18 cellular contexts compared by ENCODE assay signal in the genomic region with DNA sequence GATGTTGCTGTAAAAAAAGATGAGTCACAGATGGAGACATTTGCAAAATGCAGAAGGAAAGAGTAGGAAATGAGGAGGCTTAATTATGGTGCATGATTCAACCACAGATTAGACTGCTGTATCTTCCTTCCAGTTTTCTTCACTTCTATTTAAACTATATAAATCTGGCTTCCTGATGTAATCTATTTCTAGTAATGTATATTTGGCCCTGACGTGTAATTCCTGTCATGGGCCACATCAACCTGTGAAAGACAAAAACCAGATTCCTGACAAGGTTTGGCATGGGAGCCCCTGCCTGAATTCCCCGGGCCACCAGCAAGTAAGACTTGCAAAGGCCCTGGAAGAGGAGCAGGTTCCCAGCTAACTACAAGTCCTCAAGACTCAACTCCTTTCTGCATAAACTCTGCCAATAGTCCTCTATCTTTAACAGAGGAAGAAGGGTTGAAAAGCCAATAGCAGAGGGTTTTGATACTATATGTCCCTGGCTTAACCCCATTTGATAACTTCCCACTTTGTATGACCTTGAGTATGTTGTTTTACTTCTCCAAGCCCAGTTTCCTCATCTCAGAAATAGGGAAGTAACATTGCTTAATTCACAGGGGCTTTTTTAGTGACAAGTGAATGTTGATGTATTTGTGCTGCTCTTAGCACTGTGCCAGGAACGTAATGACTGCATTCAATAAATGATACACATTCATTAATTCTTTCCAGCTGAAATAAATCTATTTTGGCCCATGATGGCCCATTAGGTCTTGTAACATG.
DNase-seq lines count a peak whose midpoint lies in the region; ATAC-seq and TF ChIP-seq lines count a peak whose summit lies in the region.
"Had no signal": no experiment of that assay in that cellular context is flagged by ENCODE, and none has a peak within 500 bp of the region (broad histone marks: within the 10 kb centered on the region; RNA-seq: fewer than 3 reads in every experiment).

No MANE protein-coding gene starts in this region.

- TF ChIP-seq CTCF in fibroblast of lung (conservative IDR thresholded peaks at IDR 0.05 in 1 of 2, IDR thresholded peaks at IDR 0.05 in 1 of 2; ENCODE audit: low read depth in 1 of 2, low read length in 2 of 2), result no peak
- no peak for TF ChIP-seq CTCF in CD8-positive, alpha-beta T cell (IDR thresholded peaks at IDR 0.05)

- no peak overlapping the region for H3K27ac Mint-ChIP-seq in CD8-positive, alpha-beta T cell
- H3K27ac Mint-ChIP-seq: activated naive CD8-positive, alpha-beta T cell; mesothelial cell of epicardium had no signal

- no peaks in the 10 kb centered on the region for H3K4me1 ChIP-seq in fibroblast of lung (ENCODE audit: control insufficient read depth, extremely low read depth, insufficient read depth, low read length)
- H3K4me1 ChIP-seq in CD8-positive, alpha-beta T cell (ENCODE audit: insufficient read depth, low read length), result no peaks in the 10 kb centered on the region
- H3K4me1 ChIP-seq: HAP-1, Peyer's patch had no signal

- H3K36me3 ChIP-seq in fibroblast of lung (ENCODE audit: control insufficient read depth, insufficient read depth, low read length), result no peaks in the 10 kb centered on the region
- no peaks in the 10 kb centered on the region for H3K36me3 ChIP-seq in CD8-positive, alpha-beta T cell (ENCODE audit: insufficient read depth, low read length)
- H3K36me3 ChIP-seq: HAP-1, Peyer's patch had no signal

- H3K27me3 Mint-ChIP-seq in CD8-positive, alpha-beta T cell (ENCODE audit: low read depth), result no peaks in the 10 kb centered on the region
- H3K27me3 Mint-ChIP-seq: activated naive CD8-positive, alpha-beta T cell had no signal

- no peaks in the 10 kb centered on the region for H3K79me2 ChIP-seq in fibroblast of lung (ENCODE audit: control insufficient read depth, insufficient read depth, low read length)

- CTCF ChIA-PET in CD8-positive, alpha-beta T cell (lab: Charles Lee), result no interaction called here

- H3K36me3 Mint-ChIP-seq in CD8-positive, alpha-beta T cell, result no peaks in the 10 kb centered on the region
- H3K36me3 Mint-ChIP-seq: activated naive CD8-positive, alpha-beta T cell; mesothelial cell of epicardium had no signal

- H3K9me3 ChIP-seq in fibroblast of lung (ENCODE audit: control insufficient read depth, insufficient read depth, low read depth, low read length), result no peaks in the 10 kb centered on the region
- no peaks in the 10 kb centered on the region for H3K9me3 ChIP-seq in CD8-positive, alpha-beta T cell (ENCODE audit: low read length)
- H3K9me3 ChIP-seq: HAP-1, Peyer's patch had no signal

- H3K4me2 ChIP-seq in fibroblast of lung (ENCODE audit: extremely low read depth, insufficient read depth, low read length), result no peak overlapping the region

- H3K9ac ChIP-seq in fibroblast of lung (ENCODE audit: insufficient read depth, low read length), result no peak overlapping the region

- no peaks in the 10 kb centered on the region for H3K9me3 Mint-ChIP-seq in CD8-positive, alpha-beta T cell
- H3K9me3 Mint-ChIP-seq: mesothelial cell of epicardium had no signal

- no peak overlapping the region for H3K4me3 ChIP-seq in fibroblast of lung (replicated peaks in 1 of 4; ENCODE audit: control extremely low read depth in 1 of 4, insufficient read depth in 1 of 4, low read depth in 3 of 4, low read length in 4 of 4)
- H3K4me3 ChIP-seq in CD8-positive, alpha-beta T cell (ENCODE audit: low read depth, low read length), result no peak overlapping the region
- H3K4me3 ChIP-seq: HAP-1, Peyer's patch had no signal

- H3K27me3 ChIP-seq in fibroblast of lung (ENCODE audit: control insufficient read depth, insufficient read depth, low read length), result no peaks in the 10 kb centered on the region
- H3K27me3 ChIP-seq in CD8-positive, alpha-beta T cell (ENCODE audit: insufficient read depth, low read length), result no peaks in the 10 kb centered on the region
- H3K27me3 ChIP-seq: Peyer's patch had no signal

- no peaks in the 10 kb centered on the region for H4K20me1 ChIP-seq in fibroblast of lung (ENCODE audit: control insufficient read depth, extremely low read depth, insufficient read depth, low read length)

- intact Hi-C loops in CD8-positive, alpha-beta T cell (cut with DNase I, micrococcal nuclease), result no loop called here

- H3K4me1 Mint-ChIP-seq in CD8-positive, alpha-beta T cell (ENCODE audit: low read depth), result no peaks in the 10 kb centered on the region

- no peak overlapping the region for H3K4me3 Mint-ChIP-seq in CD8-positive, alpha-beta T cell
- H3K4me3 Mint-ChIP-seq: activated naive CD8-positive, alpha-beta T cell; mesothelial cell of epicardium had no signal

- DNase-seq in GM04504 (ENCODE audit: low read depth) (peak; percentile 16), SIG-M5 treated with dmso at 0.1 percent for 504 hours (lab: John Stamatoyannopoulos, UW; ENCODE audit: unreplicated experiment) (peak; percentile 100), fibroblast of lung (ENCODE audit: low read depth in 2 of 2) (peak; percentile 30 to 45), putamen (ENCODE audit: low spot score) (peak; percentile 65), mesenteric fat pad (ENCODE audit: low spot score) (no peak)
- no peak for DNase-seq in CD8-positive, alpha-beta T cell
- DNase-seq: activated CD4-positive, alpha-beta T cell treated with anti-CD3 and anti-CD28 coated beads, Interleukin-2, amount 50 U/mL, for 4 hours; DND-41; erythroblast; NCI-H1930; Peyer's patch; stimulated activated CD4-positive, alpha-beta T cell treated with anti-CD3 and anti-CD28 coated beads, Interleukin-12 subunit alpha, Interleukin-12 subunit beta, amount 100 ng/mL, for 4 hours; stimulated activated naive CD4-positive, alpha-beta T cell treated with Interleukin-2 at 50 U/mL for 16 hours had no signal

- POLR2A ChIA-PET in CD8-positive, alpha-beta T cell (lab: Charles Lee), result no interaction called here

- H2AFZ ChIP-seq in fibroblast of lung (ENCODE audit: low read length), result no peak overlapping the region

- ATAC-seq in CD8-positive, alpha-beta T cell, result no peak
- ATAC-seq in GM21737 (IDR thresholded peaks at IDR 0.05; ENCODE audit: unreplicated experiment), result no peak
- ATAC-seq in GM18861 (IDR thresholded peaks at IDR 0.05; ENCODE audit: unreplicated experiment), result no peak

- H3K27ac ChIP-seq in fibroblast of lung (ENCODE audit: insufficient read depth, low read length), result no peak overlapping the region
- no peak overlapping the region for H3K27ac ChIP-seq in CD8-positive, alpha-beta T cell (ENCODE audit: low read depth, low read length)

Comparison
In these comparisons a context has a peak if more than half of its experiments do, and no peak if none do; other contexts are left out.
1. DNase-seq: peak in GM04504 (single experiment), SIG-M5 treated with dmso at 0.1 percent for 504 hours (single experiment), fibroblast of lung (2 of 2) and putamen (single experiment); none in CD8-positive, alpha-beta T cell (0 of 7) and mesenteric fat pad (single experiment).